Comparison of ENCODE assay signal across 8 cellular contexts in the genomic region with DNA sequence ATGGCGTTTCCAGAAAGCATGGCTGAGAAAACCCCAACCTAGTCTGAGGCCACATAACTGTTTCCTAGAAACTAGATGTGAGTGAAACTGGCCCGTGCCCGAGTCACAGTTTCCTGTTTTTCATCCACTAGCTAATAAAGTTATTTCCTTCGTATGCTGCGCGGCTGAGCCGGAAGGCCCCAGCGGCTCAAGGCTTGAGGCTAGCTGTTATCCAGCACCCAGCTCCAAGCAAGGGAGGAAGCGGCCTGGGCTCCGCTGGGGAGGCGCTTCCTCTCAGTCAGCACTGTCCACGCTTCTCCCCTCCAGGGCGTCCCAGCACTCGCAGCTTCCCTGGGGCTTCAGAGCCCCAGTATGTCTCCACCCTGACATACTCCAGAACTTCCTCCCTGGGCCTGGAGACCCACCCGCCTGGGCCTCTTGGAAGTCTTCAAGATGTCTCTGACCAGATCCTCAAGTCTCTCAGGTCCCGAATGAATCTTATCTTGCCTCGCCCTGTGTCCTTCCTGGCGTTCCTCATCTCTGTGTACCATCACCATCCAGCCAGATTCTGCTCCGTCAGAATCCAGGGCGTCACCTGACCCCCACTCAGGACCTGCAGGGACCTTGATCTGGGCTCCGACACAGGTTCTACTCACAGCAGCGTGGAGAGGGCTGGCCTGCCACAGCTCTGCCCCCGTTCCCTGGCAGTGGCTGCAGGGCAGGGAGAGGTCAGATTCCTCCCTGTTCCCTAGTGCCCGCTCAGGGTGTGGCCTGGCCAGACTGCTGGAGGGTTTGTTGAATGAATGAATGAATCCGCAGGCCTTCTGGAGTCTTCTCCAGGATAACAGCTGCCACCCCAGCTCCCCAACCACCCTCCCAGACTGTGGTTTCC.
DNase-seq lines count a peak whose midpoint lies in the region; ATAC-seq lines count a peak whose summit lies in the region.

No MANE protein-coding gene starts in this region.

- intact Hi-C loops in left colon (cut with DNase I, micrococcal nuclease): no loop called here

- ATAC-seq in left colon (peak; percentile 23), GM21529 (IDR thresholded peaks at IDR 0.05; ENCODE audit: unreplicated experiment) (no peak), GM21786 (IDR thresholded peaks at IDR 0.05; ENCODE audit: unreplicated experiment) (no peak)

- DNase-seq in MV-4-11 (lab: John Stamatoyannopoulos, UW): peak; percentile 92
- DNase-seq in activated effector memory CD4-positive, alpha-beta T cell treated with anti-CD3 and anti-CD28 coated beads, Interleukin-2, amount 50 U/mL, for 16 hours: peak; percentile 84
- peak; percentile 58 to 70 for DNase-seq in left colon
- peak; percentile 38 to 39 for DNase-seq in stimulated activated CD8-positive, alpha-beta memory T cell treated with anti-CD3 and anti-CD28 coated beads, Interleukin-2, amount 100 ng/mL, for 48 hours (ENCODE audit: low read depth in 2 of 2)
- no peak for DNase-seq in LoVo (ENCODE audit: low spot score)
- DNase-seq in mesenteric fat pad (ENCODE audit: low spot score): no peak

Comparison
In these comparisons a context has a peak if more than half of its experiments do, and no peak if none do; other contexts are left out.
1. DNase-seq: peak in MV-4-11 (single experiment), activated effector memory CD4-positive, alpha-beta T cell treated with anti-CD3 and anti-CD28 coated beads, Interleukin-2, amount 50 U/mL, for 16 hours (single experiment), left colon (2 of 2) and stimulated activated CD8-positive, alpha-beta memory T cell treated with anti-CD3 and anti-CD28 coated beads, Interleukin-2, amount 100 ng/mL, for 48 hours (2 of 2); none in LoVo (single experiment) and mesenteric fat pad (single experiment).